19 cellular contexts compared by ENCODE assay signal in genomic region chr13:39370554-39370953, GRCh38.
DNase-seq lines count a peak whose midpoint lies in the region; ATAC-seq, FAIRE-seq and TF ChIP-seq lines count a peak whose summit lies in the region.
"Had no signal": no experiment of that assay in that cellular context is flagged by ENCODE, and none has a peak within 500 bp of the region (broad histone marks: within the 10 kb centered on the region; RNA-seq: fewer than 3 reads in every experiment).

No MANE protein-coding gene starts in this region.

- H3K27ac ChIP-seq in GM23248 (no peak overlapping the region), left ventricle myocardium inferior (replicated peaks) (peak overlapping the region; percentile 35), tibial artery (peak overlapping the region; percentile 57 to 64), right lobe of liver (no peak overlapping the region)
- H3K27ac ChIP-seq: colonic mucosa had no signal

- H3K9ac ChIP-seq in GM23248, result no peak overlapping the region

- in situ Hi-C loops in GM23248 (cut with MboI), result no loop called here

- peaks cover 8% of the 10 kb centered on the region; the same call in 1 of the 2 replicates for H3K79me2 ChIP-seq in GM23248 (ENCODE audit: insufficient read depth)

- H3K9me3 ChIP-seq in GM23248 (ENCODE audit: low read depth) (no peaks in the 10 kb centered on the region), left ventricle myocardium inferior (replicated peaks) (no peaks in the 10 kb centered on the region), tibial artery (no peaks in the 10 kb centered on the region), right lobe of liver (no peaks in the 10 kb centered on the region)
- H3K9me3 ChIP-seq: colonic mucosa, sigmoid colon had no signal

- TF ChIP-seq CTCF in bronchial epithelial cell (IDR thresholded peaks at IDR 0.05; ENCODE audit: insufficient read depth, low read length, severe bottlenecking), result no peak
- TF ChIP-seq CTCF in left ventricle myocardium inferior (IDR thresholded peaks at IDR 0.05; ENCODE audit: borderline replicate concordance), result no peak
- TF ChIP-seq CTCF in tibial artery (IDR thresholded peaks at IDR 0.05), result no peak
- TF ChIP-seq CTCF in right lobe of liver (IDR thresholded peaks at IDR 0.05), result no peak

- DNase-seq in GM23248 (peak; percentile 86), bronchial epithelial cell (ENCODE audit: low read depth) (peak; percentile 79), left ventricle myocardium inferior (peak; percentile 35), tibial artery (peak; percentile 48 to 84), NCI-H1092 treated with DMSO at 0.1 percent for 48 hours (lab: John Stamatoyannopoulos, UW) (no peak), right lobe of liver (no peak)
- DNase-seq: activated CD4-positive, alpha-beta T cell treated with anti-CD3 and anti-CD28 coated beads, Interleukin-2, amount 50 U/mL, for 1 hour; activated naive CD4-positive, alpha-beta T cell treated with Interleukin-2 at 50 U/mL for 16 hours; colonic mucosa; DMS153; Kasumi-1; kidney glomerular epithelial cell; NCI-H1417; sigmoid colon; stimulated activated CD4-positive, alpha-beta T cell treated with anti-CD3 and anti-CD28 coated beads, Interleukin-2, amount 100 ng/mL, for 48 hours had no signal

- no peak for TF ChIP-seq POLR2A in right lobe of liver (IDR thresholded peaks at IDR 0.05)

- peak overlapping the region; percentile 35 for H3K4me2 ChIP-seq in GM23248 (ENCODE audit: unreplicated experiment)

- H3K4me3 ChIP-seq in GM23248 (0 out of 2 replicates have a peak overlapping the region, but pooled peaks have one; percentile 10), bronchial epithelial cell (ENCODE audit: low read depth, low read length) (no peak overlapping the region), left ventricle myocardium inferior (no peak overlapping the region), tibial artery (no peak overlapping the region), right lobe of liver (no peak overlapping the region)
- H3K4me3 ChIP-seq: colonic mucosa, sigmoid colon had no signal

- no peak for FAIRE-seq in bronchial epithelial cell (lab: Jason Lieb, UNC)
- FAIRE-seq: TTC549 had no signal

- H3K4me1 ChIP-seq in GM23248 (ENCODE audit: insufficient read depth) (peaks cover 8% of the 10 kb centered on the region; the same call in 1 of the 2 replicates), left ventricle myocardium inferior (peaks cover 68% of the 10 kb centered on the region), tibial artery (peaks cover 0 to 90% (median 33%) of the 10 kb centered on the region in 4 donors), right lobe of liver (no peaks in the 10 kb centered on the region)
- H3K4me1 ChIP-seq: colonic mucosa had no signal

- H3K9me2 ChIP-seq in GM23248 (ENCODE audit: insufficient read depth), result no peaks in the 10 kb centered on the region

- H3F3A ChIP-seq in GM23248 (ENCODE audit: insufficient read depth), result peaks cover 19% of the 10 kb centered on the region; the same call in 1 of the 2 replicates

- H3K36me3 ChIP-seq in GM23248 (ENCODE audit: low read depth) (no peaks in the 10 kb centered on the region), bronchial epithelial cell (ENCODE audit: control insufficient read depth, insufficient read depth, low read length) (no peaks in the 10 kb centered on the region), left ventricle myocardium inferior (no peaks in the 10 kb centered on the region), tibial artery (no peaks in the 10 kb centered on the region), right lobe of liver (no peaks in the 10 kb centered on the region)
- H3K36me3 ChIP-seq: colonic mucosa, sigmoid colon had no signal

- no peaks in the 10 kb centered on the region for H4K20me1 ChIP-seq in GM23248 (ENCODE audit: insufficient read depth)

- intact Hi-C loops in left ventricle myocardium inferior (cut with micrococcal nuclease), result no loop called here
- intact Hi-C loops in tibial artery (cut with DNase I; ENCODE audit: low total_unique reads), result no loop called here
- intact Hi-C loops in right lobe of liver (cut with DNase I), result no loop called here

- no peak overlapping the region for H2AFZ ChIP-seq in GM23248

- 8 to 13% methylated on average over 4 of the region's 4 CpGs for WGBS in GM23248 (ENCODE audit: low coverage in 1 of 2, low lambda C conversion rate in 2 of 2, missing lambda C conversion rate in 2 of 2), 2 experiments
- 44% methylated on average over 4 of the region's 4 CpGs for WGBS in right lobe of liver (ENCODE audit: insufficient coverage, low coverage, low lambda C conversion rate, missing lambda C conversion rate)

- ATAC-seq in HG03571 (IDR thresholded peaks at IDR 0.05; ENCODE audit: unreplicated experiment) (no peak), right lobe of liver (no peak)
- ATAC-seq: HCT116, Panc1 had no signal

- H3K27me3 ChIP-seq in GM23248 (replicated peaks; ENCODE audit: insufficient read depth) (no peaks in the 10 kb centered on the region), bronchial epithelial cell (ENCODE audit: control insufficient read depth, insufficient read depth, low read length) (no peaks in the 10 kb centered on the region), left ventricle myocardium inferior (ENCODE audit: low read depth) (no peaks in the 10 kb centered on the region), tibial artery (no peaks in the 10 kb centered on the region), right lobe of liver (no peaks in the 10 kb centered on the region)
- H3K27me3 ChIP-seq: colonic mucosa, sigmoid colon had no signal

Comparison
In these comparisons a context has a peak if more than half of its experiments do, and no peak if none do; other contexts are left out.
1. DNase-seq: peak in GM23248 (single experiment), bronchial epithelial cell (single experiment), left ventricle myocardium inferior (single experiment) and tibial artery (2 of 2); none in NCI-H1092 treated with DMSO at 0.1 percent for 48 hours (single experiment) and right lobe of liver (0 of 3).
2. H3K27ac ChIP-seq: peak in left ventricle myocardium inferior (single experiment) and tibial artery (2 of 2); none in GM23248 (single experiment) and right lobe of liver (0 of 3).